Comparison of ENCODE assay signal across 8 cellular contexts in genomic region chr12:25388216-25388615, GRCh38.
DNase-seq lines count a peak whose midpoint lies in the region; ATAC-seq and TF ChIP-seq lines count a peak whose summit lies in the region.

No MANE protein-coding gene starts in this region.

- no peaks in the 10 kb centered on the region for H3K36me3 ChIP-seq in endodermal cell (ENCODE audit: control insufficient read depth, insufficient read depth, low read length)

- H3K4me1 Mint-ChIP-seq in T-helper 17 cell = peaks cover 41% of the 10 kb centered on the region
- peaks cover 20% of the 10 kb centered on the region for H3K4me1 Mint-ChIP-seq in endodermal cell

- ATAC-seq in T-helper 17 cell = no peak
- ATAC-seq in HG02588 (IDR thresholded peaks at IDR 0.05; ENCODE audit: unreplicated experiment) = no peak
- ATAC-seq in Right ventricle myocardium superior (ENCODE audit: poor library complexity) = no peak
- no peak for ATAC-seq in HG02885 (IDR thresholded peaks at IDR 0.05; ENCODE audit: poor library complexity, unreplicated experiment)

- whole genome bisulfite sequencing in endodermal cell (ENCODE audit: insufficient coverage in 1 of 2, insufficient read length in 1 of 2), 2 experiments = 77% methylated on average over 5 of the region's 5 CpGs

- peaks cover 21% of the 10 kb centered on the region for H3K9me3 Mint-ChIP-seq in endodermal cell

- H3K36me3 Mint-ChIP-seq in T-helper 17 cell (ENCODE audit: low read depth) = no peaks in the 10 kb centered on the region
- H3K36me3 Mint-ChIP-seq in endodermal cell (ENCODE audit: low read depth) = peaks cover 9% of the 10 kb centered on the region

- H3K27ac Mint-ChIP-seq in T-helper 17 cell (peak overlapping the region; percentile 100), endodermal cell (no peak overlapping the region)

- H3K27me3 ChIP-seq in endodermal cell (ENCODE audit: control insufficient read depth, insufficient read depth, low read length, poor library complexity, severe bottlenecking) = peaks cover 8% of the 10 kb centered on the region

- H3K27me3 Mint-ChIP-seq in T-helper 17 cell (no peaks in the 10 kb centered on the region), endodermal cell (ENCODE audit: insufficient read depth) (peaks cover 43% of the 10 kb centered on the region)

- no peak overlapping the region for H3K4me3 ChIP-seq in endodermal cell (ENCODE audit: low read length)

- H3K9me3 ChIP-seq in T-helper 17 cell (ENCODE audit: control insufficient read depth, low read length, poor library complexity, severe bottlenecking) (no peaks in the 10 kb centered on the region), endodermal cell (ENCODE audit: control insufficient read depth, low read length) (peaks cover 16% of the 10 kb centered on the region)

- H3K4me1 ChIP-seq in endodermal cell (ENCODE audit: control insufficient read depth, insufficient read depth, low read length) = no peaks in the 10 kb centered on the region

- peak; percentile 42 for TF ChIP-seq CTCF in endodermal cell (conservative IDR thresholded peaks at IDR 0.05)

- no peak overlapping the region for H3K9ac ChIP-seq in endodermal cell (ENCODE audit: extremely low read depth, low read length, poor library complexity, severe bottlenecking)

- no peak overlapping the region for H3K27ac ChIP-seq in endodermal cell (ENCODE audit: low read depth, low read length)

- peak; percentile 22 to 40 for DNase-seq in stimulated activated CD4-positive, alpha-beta T cell treated with anti-CD3 and anti-CD28 coated beads, Interleukin-15, amount 100 ng/mL, for 48 hours (ENCODE audit: low read depth in 2 of 2)
- DNase-seq in stimulated activated CD4-positive, alpha-beta T cell treated with anti-CD3 and anti-CD28 coated beads, Interleukin-4, amount 100 ng/mL, for 1 hour = no peak
- DNase-seq in T-helper 17 cell (no peak), endodermal cell (no peak), Right ventricle myocardium superior (no peak), HPDE6-E6E7 (ENCODE audit: extremely low spot score) (no peak)

- H3K4me3 Mint-ChIP-seq in T-helper 17 cell = peak overlapping the region; percentile 59
- no peak overlapping the region for H3K4me3 Mint-ChIP-seq in endodermal cell

- intact Hi-C loops in Right ventricle myocardium superior (cut with DNase I) = no loop called here

Comparison
In these comparisons a context has a peak if more than half of its experiments do, and no peak if none do; other contexts are left out.
1. DNase-seq: peak in stimulated activated CD4-positive, alpha-beta T cell treated with anti-CD3 and anti-CD28 coated beads, Interleukin-15, amount 100 ng/mL, for 48 hours (2 of 2); none in stimulated activated CD4-positive, alpha-beta T cell treated with anti-CD3 and anti-CD28 coated beads, Interleukin-4, amount 100 ng/mL, for 1 hour (single experiment), T-helper 17 cell (0 of 3), endodermal cell (single experiment), Right ventricle myocardium superior (single experiment) and HPDE6-E6E7 (single experiment).